Comparison of ENCODE assay signal across 8 cellular contexts in the genomic region with DNA sequence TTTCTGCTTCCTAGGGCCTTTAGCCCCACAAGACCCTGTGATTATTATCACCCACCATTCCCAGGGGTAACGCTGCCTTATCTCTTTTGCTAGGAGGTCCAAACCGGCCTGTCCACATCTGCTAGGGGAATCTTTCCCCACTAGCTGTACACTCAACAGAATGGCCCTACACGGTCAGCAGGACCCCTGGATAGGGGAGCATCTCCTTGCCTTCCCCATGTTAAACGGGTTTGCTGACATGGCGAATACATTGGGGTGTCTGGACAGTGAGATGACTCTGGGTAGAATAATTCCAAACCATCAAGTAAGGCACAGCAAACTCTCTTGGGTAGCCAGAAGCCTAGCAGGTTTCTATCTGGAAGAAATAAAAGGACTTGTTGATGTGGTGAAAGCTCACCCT. TPM values are rescaled to one million over a fixed set of nuclear protein-coding genes. Genes with fewer than 3 reads are reported as not detected.
DNase-seq lines count a peak whose midpoint lies in the region; ATAC-seq and TF ChIP-seq lines count a peak whose summit lies in the region.

No MANE protein-coding gene starts in this region.

- no peaks in the 10 kb centered on the region for H3K27me3 ChIP-seq in suprapubic skin

- intact Hi-C loops in activated CD8-positive, alpha-beta T cell treated with anti-CD3 and anti-CD28 coated beads for 36 hours (cut with micrococcal nuclease): no loop called here

- peak overlapping the region; percentile 97 for H3K4me3 Mint-ChIP-seq in activated T-cell treated with anti-CD3 and anti-CD28 coated beads, Interleukin-2, amount 50 U/mL, for 24 hours
- H3K4me3 Mint-ChIP-seq in activated CD8-positive, alpha-beta T cell treated with anti-CD3 and anti-CD28 coated beads for 36 hours: peak overlapping the region; percentile 98

- DNase-seq in activated T-cell treated with anti-CD3 and anti-CD28 coated beads, Interleukin-2, amount 50 U/mL, for 24 hours: no peak
- DNase-seq in activated T-cell treated with anti-CD3 and anti-CD28 coated beads, Interleukin-2, amount 50 U/mL, for 48 hours: no peak
- DNase-seq in activated CD8-positive, alpha-beta T cell treated with anti-CD3 and anti-CD28 coated beads for 36 hours: no peak
- DNase-seq in suprapubic skin (ENCODE audit: low spot score in 2 of 2): no peak
- DNase-seq in NCI-H82 treated with DMSO at 0.1 percent for 48 hours (lab: John Stamatoyannopoulos, UW; ENCODE audit: unreplicated experiment): no peak
- no peak for DNase-seq in GM19240 (ENCODE audit: insufficient read length, low spot score)

- WGBS in suprapubic skin: 64% methylated on average over 4 of the region's 5 CpGs

- no peak for TF ChIP-seq CTCF in activated CD8-positive, alpha-beta T cell treated with anti-CD3 and anti-CD28 coated beads for 36 hours (IDR thresholded peaks at IDR 0.05)
- no peak for TF ChIP-seq CTCF in suprapubic skin (IDR thresholded peaks at IDR 0.05)

- TF ChIP-seq EP300 in suprapubic skin (IDR thresholded peaks at IDR 0.05): no peak

- CTCF ChIA-PET in activated CD8-positive, alpha-beta T cell treated with anti-CD3 and anti-CD28 coated beads for 36 hours (lab: Charles Lee): interaction anchor here (1.0 to 3.2 kb wide), 6 partner anchors 10 to 53 kb away, joined by 3 to 20 read pairs (median 4); no protein-coding TSS in a partner anchor

- no peak for TF ChIP-seq POLR2A in suprapubic skin (IDR thresholded peaks at IDR 0.05)

- H3K27ac Mint-ChIP-seq in activated T-cell treated with anti-CD3 and anti-CD28 coated beads, Interleukin-2, amount 50 U/mL, for 24 hours: peak overlapping the region; percentile 92
- H3K27ac Mint-ChIP-seq in activated CD8-positive, alpha-beta T cell treated with anti-CD3 and anti-CD28 coated beads for 36 hours: no peak overlapping the region

- no peaks in the 10 kb centered on the region for H3K9me3 Mint-ChIP-seq in activated T-cell treated with anti-CD3 and anti-CD28 coated beads, Interleukin-2, amount 50 U/mL, for 24 hours
- no peaks in the 10 kb centered on the region for H3K9me3 Mint-ChIP-seq in activated CD8-positive, alpha-beta T cell treated with anti-CD3 and anti-CD28 coated beads for 36 hours

- H3K4me1 Mint-ChIP-seq in activated T-cell treated with anti-CD3 and anti-CD28 coated beads, Interleukin-2, amount 50 U/mL, for 24 hours (ENCODE audit: low read depth): peaks cover 19% of the 10 kb centered on the region
- peaks cover 12% of the 10 kb centered on the region for H3K4me1 Mint-ChIP-seq in activated CD8-positive, alpha-beta T cell treated with anti-CD3 and anti-CD28 coated beads for 36 hours (ENCODE audit: low read depth)

- no peak overlapping the region for H3K27ac ChIP-seq in suprapubic skin

- POLR2A ChIA-PET in activated CD8-positive, alpha-beta T cell treated with anti-CD3 and anti-CD28 coated beads for 36 hours (lab: Charles Lee): interaction anchor here (1.1 to 3.1 kb wide), 3 partner anchors 10 to 13 kb away, joined by 4 to 17 read pairs (median 5); partner anchors contain the start of gene CAMKV

- H3K4me3 ChIP-seq in iPS-18c (ENCODE audit: insufficient read depth, low read depth, low read length) (peak overlapping the region; percentile 82), suprapubic skin (peak overlapping the region; percentile 52)

- no peaks in the 10 kb centered on the region for H3K36me3 ChIP-seq in suprapubic skin

- H3K4me1 ChIP-seq in suprapubic skin: peaks cover 14% of the 10 kb centered on the region

- peaks cover 11% of the 10 kb centered on the region for H3K36me3 Mint-ChIP-seq in activated T-cell treated with anti-CD3 and anti-CD28 coated beads, Interleukin-2, amount 50 U/mL, for 24 hours (ENCODE audit: low read depth)
- H3K36me3 Mint-ChIP-seq in activated CD8-positive, alpha-beta T cell treated with anti-CD3 and anti-CD28 coated beads for 36 hours (ENCODE audit: low read depth): no peaks in the 10 kb centered on the region

- no peaks in the 10 kb centered on the region for H3K27me3 Mint-ChIP-seq in activated T-cell treated with anti-CD3 and anti-CD28 coated beads, Interleukin-2, amount 50 U/mL, for 24 hours
- no peaks in the 10 kb centered on the region for H3K27me3 Mint-ChIP-seq in activated CD8-positive, alpha-beta T cell treated with anti-CD3 and anti-CD28 coated beads for 36 hours

- H3K9me3 ChIP-seq in iPS-18c (ENCODE audit: control insufficient read depth, insufficient read depth, low read length) (no peaks in the 10 kb centered on the region), suprapubic skin (no peaks in the 10 kb centered on the region)

- ATAC-seq in activated CD8-positive, alpha-beta T cell treated with anti-CD3 and anti-CD28 coated beads for 36 hours: no peak
- no peak for ATAC-seq in GM18907 (IDR thresholded peaks at IDR 0.05; ENCODE audit: unreplicated experiment)

RNA-seq across cellular contexts. Expression of gene TRAIP, which starts 0.7 kb away (rescaled TPM):
- 10 to 100 TPM; 23.2 to 25.1 TPM for total RNA-seq in activated CD8-positive, alpha-beta T cell treated with anti-CD3 and anti-CD28 coated beads for 36 hours
- 1 to 10 TPM; 3.4 to 8.4 (median 4.7) TPM for total RNA-seq in suprapubic skin

RNA-seq across cellular contexts. Expression of gene CAMKV, which starts 14.0 kb away (rescaled TPM):
- 1 to 10 TPM; 1.8 to 2.1 TPM for total RNA-seq in activated CD8-positive, alpha-beta T cell treated with anti-CD3 and anti-CD28 coated beads for 36 hours
- total RNA-seq in suprapubic skin: 1 to 10 TPM in 1 of 4 donors, not detected in 3; 2.0 TPM

RNA-seq across cellular contexts. Expression of gene UBA7, which starts 41.9 kb away (rescaled TPM):
- total RNA-seq in activated CD8-positive, alpha-beta T cell treated with anti-CD3 and anti-CD28 coated beads for 36 hours: 10 to 100 TPM; 69.9 to 72.3 TPM
- total RNA-seq in suprapubic skin: 10 to 100 TPM; 15.3 to 54.4 (median 31.2) TPM

RNA-seq across cellular contexts. Expression of gene MST1R, which starts 48.0 kb away (rescaled TPM):
- 1 to 10 TPM in 1 of 2 experiments, under 1 TPM in 1; 0.79 to 1.1 TPM for total RNA-seq in activated CD8-positive, alpha-beta T cell treated with anti-CD3 and anti-CD28 coated beads for 36 hours
- 100 to 1,000 TPM in 1 of 4 donors, 10 to 100 TPM in 3; 37.7 to 129 (median 53.8) TPM for total RNA-seq in suprapubic skin

RNA-seq across cellular contexts. Expression of gene INKA1, which starts 52.6 kb away (rescaled TPM):
- 1 to 10 TPM; 1.8 to 2.8 TPM for total RNA-seq in activated CD8-positive, alpha-beta T cell treated with anti-CD3 and anti-CD28 coated beads for 36 hours
- total RNA-seq in suprapubic skin: 10 to 100 TPM; 30.9 to 48.1 (median 36.2) TPM
